Comparison of ENCODE assay signal across 11 cellular contexts in genomic region chr2:135245055-135245454, GRCh38.
DNase-seq lines count a peak whose midpoint lies in the region; ATAC-seq lines count a peak whose summit lies in the region.
"Had no signal": no experiment of that assay in that cellular context is flagged by ENCODE, and none has a peak within 500 bp of the region (broad histone marks: within the 10 kb centered on the region; RNA-seq: fewer than 3 reads in every experiment).

No MANE protein-coding gene starts in this region.

- CTCF ChIA-PET in activated naive CD4-positive, alpha-beta T cell treated with anti-CD3 and anti-CD28 coated beads, Interleukin-2, amount 10 ng/mL, durations not matched to agents 7 days and 5 days (lab: Charles Lee): no interaction called here

- H3K4me1 Mint-ChIP-seq in activated naive CD4-positive, alpha-beta T cell treated with anti-CD3 and anti-CD28 coated beads, Interleukin-2, amount 10 ng/mL, durations not matched to agents 7 days and 5 days: peaks cover 9% of the 10 kb centered on the region
- H3K4me1 Mint-ChIP-seq in effector memory CD8-positive, alpha-beta T cell (ENCODE audit: low read depth in 2 of 2): peaks cover 0 to 10% of the 10 kb centered on the region in 2 donors
- peaks cover 0 to 5% of the 10 kb centered on the region in 2 donors for H3K4me1 Mint-ChIP-seq in stimulated activated naive B cell treated with anti-CD40 and anti-IgM and Interleukin-4, amounts not matched to agents 10 μg/mL and 1 μg/mL and 100 μg/mL, for 72 hours

- peak; percentile 54 for ATAC-seq in effector memory CD8-positive, alpha-beta T cell (replicated peaks)
- ATAC-seq in stimulated activated naive B cell treated with anti-CD40 and anti-IgM and Interleukin-4, amounts not matched to agents 10 μg/mL and 1 μg/mL and 100 μg/mL, for 72 hours (replicated peaks): peak; percentile 34 to 59
- ATAC-seq in GM19467 (IDR thresholded peaks at IDR 0.05; ENCODE audit: unreplicated experiment) (no peak), Right ventricle myocardium inferior (no peak)

- H3K36me3 Mint-ChIP-seq in activated naive CD4-positive, alpha-beta T cell treated with anti-CD3 and anti-CD28 coated beads, Interleukin-2, amount 10 ng/mL, durations not matched to agents 7 days and 5 days: peaks cover 5% of the 10 kb centered on the region
- H3K36me3 Mint-ChIP-seq in effector memory CD8-positive, alpha-beta T cell (ENCODE audit: insufficient read depth): no peaks in the 10 kb centered on the region
- H3K36me3 Mint-ChIP-seq in stimulated activated naive B cell treated with anti-CD40 and anti-IgM and Interleukin-4, amounts not matched to agents 10 μg/mL and 1 μg/mL and 100 μg/mL, for 72 hours: peaks cover 12 to 19% of the 10 kb centered on the region in 2 donors

- no peak overlapping the region for H3K4me3 Mint-ChIP-seq in activated naive CD4-positive, alpha-beta T cell treated with anti-CD3 and anti-CD28 coated beads, Interleukin-2, amount 10 ng/mL, durations not matched to agents 7 days and 5 days
- H3K4me3 Mint-ChIP-seq in effector memory CD8-positive, alpha-beta T cell: no peak overlapping the region
- H3K4me3 Mint-ChIP-seq in stimulated activated naive B cell treated with anti-CD40 and anti-IgM and Interleukin-4, amounts not matched to agents 10 μg/mL and 1 μg/mL and 100 μg/mL, for 72 hours: no peak overlapping the region

- DNase-seq in activated naive CD4-positive, alpha-beta T cell treated with anti-CD3 and anti-CD28 coated beads, Interleukin-2, amount 10 ng/mL, durations not matched to agents 7 days and 5 days: peak; percentile 22
- no peak for DNase-seq in activated naive CD4-positive, alpha-beta T cell treated with Interleukin-2 at 50 U/mL for 16 hours
- peak; percentile 35 for DNase-seq in OCI-M1 (lab: John Stamatoyannopoulos, UW)
- DNase-seq in effector memory CD8-positive, alpha-beta T cell: no peak
- no peak for DNase-seq in stimulated activated naive B cell treated with anti-CD40 and anti-IgM and Interleukin-4, amounts not matched to agents 10 μg/mL and 1 μg/mL and 100 μg/mL, for 72 hours
- no peak for DNase-seq in AG20443 (ENCODE audit: low spot score)
- DNase-seq in Right ventricle myocardium inferior (ENCODE audit: missing footprints): no peak
- DNase-seq: cortex of kidney, midbrain, T1000 had no signal

- H3K27ac Mint-ChIP-seq in activated naive CD4-positive, alpha-beta T cell treated with anti-CD3 and anti-CD28 coated beads, Interleukin-2, amount 10 ng/mL, durations not matched to agents 7 days and 5 days: no peak overlapping the region
- H3K27ac Mint-ChIP-seq in effector memory CD8-positive, alpha-beta T cell: no peak overlapping the region
- H3K27ac Mint-ChIP-seq in stimulated activated naive B cell treated with anti-CD40 and anti-IgM and Interleukin-4, amounts not matched to agents 10 μg/mL and 1 μg/mL and 100 μg/mL, for 72 hours: no peak overlapping the region

- no peaks in the 10 kb centered on the region for H3K27me3 Mint-ChIP-seq in activated naive CD4-positive, alpha-beta T cell treated with anti-CD3 and anti-CD28 coated beads, Interleukin-2, amount 10 ng/mL, durations not matched to agents 7 days and 5 days
- H3K27me3 Mint-ChIP-seq in effector memory CD8-positive, alpha-beta T cell: no peaks in the 10 kb centered on the region
- no peaks in the 10 kb centered on the region for H3K27me3 Mint-ChIP-seq in stimulated activated naive B cell treated with anti-CD40 and anti-IgM and Interleukin-4, amounts not matched to agents 10 μg/mL and 1 μg/mL and 100 μg/mL, for 72 hours

- intact Hi-C loops in Right ventricle myocardium inferior (cut with DNase I): no loop called here

- H3K9me3 Mint-ChIP-seq in activated naive CD4-positive, alpha-beta T cell treated with anti-CD3 and anti-CD28 coated beads, Interleukin-2, amount 10 ng/mL, durations not matched to agents 7 days and 5 days: peaks cover 6% of the 10 kb centered on the region
- no peaks in the 10 kb centered on the region for H3K9me3 Mint-ChIP-seq in effector memory CD8-positive, alpha-beta T cell
- peaks cover 5 to 8% of the 10 kb centered on the region in 2 donors for H3K9me3 Mint-ChIP-seq in stimulated activated naive B cell treated with anti-CD40 and anti-IgM and Interleukin-4, amounts not matched to agents 10 μg/mL and 1 μg/mL and 100 μg/mL, for 72 hours

Comparison
In these comparisons a context has a peak if more than half of its experiments do, and no peak if none do; other contexts are left out.
1. DNase-seq: peak in activated naive CD4-positive, alpha-beta T cell treated with anti-CD3 and anti-CD28 coated beads, Interleukin-2, amount 10 ng/mL, durations not matched to agents 7 days and 5 days (single experiment) and OCI-M1 (single experiment); none in activated naive CD4-positive, alpha-beta T cell treated with Interleukin-2 at 50 U/mL for 16 hours (single experiment), effector memory CD8-positive, alpha-beta T cell (0 of 3), stimulated activated naive B cell treated with anti-CD40 and anti-IgM and Interleukin-4, amounts not matched to agents 10 μg/mL and 1 μg/mL and 100 μg/mL, for 72 hours (single experiment), AG20443 (single experiment) and Right ventricle myocardium inferior (single experiment).
2. ATAC-seq: peak in effector memory CD8-positive, alpha-beta T cell (single experiment) and stimulated activated naive B cell treated with anti-CD40 and anti-IgM and Interleukin-4, amounts not matched to agents 10 μg/mL and 1 μg/mL and 100 μg/mL, for 72 hours (2 of 2); none in GM19467 (single experiment) and Right ventricle myocardium inferior (single experiment).